ENCODE assay signal across 19 cellular contexts in genomic region chr7:28579571-28579970, GRCh38.
"Had no signal": no experiment of that assay in that cellular context is flagged by ENCODE, and none has a peak within 500 bp of the region (broad histone marks: within the 10 kb centered on the region; RNA-seq: fewer than 3 reads in every experiment).

No MANE protein-coding gene starts in this region.

- H3K9me3 ChIP-seq: left ventricle myocardium inferior, neutrophil, psoas muscle, right lobe of liver, spleen, testis, tibial nerve had no signal

- H3K36me3 Mint-ChIP-seq: naive thymus-derived CD8-positive, alpha-beta T cell; stimulated activated naive B cell treated with anti-CD40 and anti-IgM and Interleukin-4, amounts not matched to agents 10 μg/mL and 1 μg/mL and 100 μg/mL, for 72 hours had no signal

- H3K4me3 Mint-ChIP-seq: naive thymus-derived CD8-positive, alpha-beta T cell; stimulated activated naive B cell treated with anti-CD40 and anti-IgM and Interleukin-4, amounts not matched to agents 10 μg/mL and 1 μg/mL and 100 μg/mL, for 72 hours; stimulated activated naive CD8-positive, alpha-beta T cell treated with anti-CD3 and anti-CD28 coated beads, Interleukin-15, amount 100 ng/mL, for 72 hours had no signal

- H3K4me1 ChIP-seq: psoas muscle, right lobe of liver, spleen, testis, tibial nerve had no signal

- H3K27me3 Mint-ChIP-seq: stimulated activated naive CD8-positive, alpha-beta T cell treated with anti-CD3 and anti-CD28 coated beads, Interleukin-15, amount 100 ng/mL, for 72 hours had no signal

- ATAC-seq: esophagus mucosa; left cardiac atrium; naive thymus-derived CD8-positive, alpha-beta T cell; psoas muscle; right lobe of liver; stimulated activated naive B cell treated with anti-CD40 and anti-IgM and Interleukin-4, amounts not matched to agents 10 μg/mL and 1 μg/mL and 100 μg/mL, for 72 hours; stimulated activated naive CD8-positive, alpha-beta T cell treated with anti-CD3 and anti-CD28 coated beads, Interleukin-15, amount 100 ng/mL, for 72 hours had no signal

- H3K9me3 Mint-ChIP-seq: naive thymus-derived CD8-positive, alpha-beta T cell; stimulated activated naive B cell treated with anti-CD40 and anti-IgM and Interleukin-4, amounts not matched to agents 10 μg/mL and 1 μg/mL and 100 μg/mL, for 72 hours; stimulated activated naive CD8-positive, alpha-beta T cell treated with anti-CD3 and anti-CD28 coated beads, Interleukin-15, amount 100 ng/mL, for 72 hours had no signal

- H3K36me3 ChIP-seq: left ventricle myocardium inferior, neutrophil, right lobe of liver, spleen, tibial nerve had no signal

- DNase-seq: effector memory CD4-positive, alpha-beta T cell; islet precursor cell; left cardiac atrium; left ventricle myocardium inferior; naive thymus-derived CD8-positive, alpha-beta T cell; psoas muscle; retina; right lobe of liver; spleen; stimulated activated CD4-positive, alpha-beta T cell treated with anti-CD3 and anti-CD28 coated beads, Interleukin-2, amount 100 ng/mL, for 24 hours; stimulated activated CD4-positive, alpha-beta T cell treated with anti-CD3 and anti-CD28 coated beads, Interleukin-4, amount 100 ng/mL, for 4 hours; stimulated activated naive B cell treated with anti-CD40 and anti-IgM and Interleukin-4, amounts not matched to agents 10 μg/mL and 1 μg/mL and 100 μg/mL, for 72 hours; stimulated activated naive CD8-positive, alpha-beta T cell treated with anti-CD3 and anti-CD28 coated beads, Interleukin-15, amount 100 ng/mL, for 72 hours; testis had no signal

- H3K4me3 ChIP-seq: left ventricle myocardium inferior, psoas muscle, right lobe of liver, spleen, testis, tibial nerve had no signal

- H3K27me3 ChIP-seq: neutrophil, spleen, testis, tibial nerve had no signal

- H3K27ac ChIP-seq: left ventricle myocardium inferior, neutrophil, psoas muscle, right lobe of liver, spleen, testis, tibial nerve had no signal

- FAIRE-seq: endometrium, frontal cortex had no signal

- H3K27ac Mint-ChIP-seq: naive thymus-derived CD8-positive, alpha-beta T cell; stimulated activated naive B cell treated with anti-CD40 and anti-IgM and Interleukin-4, amounts not matched to agents 10 μg/mL and 1 μg/mL and 100 μg/mL, for 72 hours; stimulated activated naive CD8-positive, alpha-beta T cell treated with anti-CD3 and anti-CD28 coated beads, Interleukin-15, amount 100 ng/mL, for 72 hours had no signal

- H3K4me1 Mint-ChIP-seq: stimulated activated naive B cell treated with anti-CD40 and anti-IgM and Interleukin-4, amounts not matched to agents 10 μg/mL and 1 μg/mL and 100 μg/mL, for 72 hours; stimulated activated naive CD8-positive, alpha-beta T cell treated with anti-CD3 and anti-CD28 coated beads, Interleukin-15, amount 100 ng/mL, for 72 hours had no signal
